In the genomic region with DNA sequence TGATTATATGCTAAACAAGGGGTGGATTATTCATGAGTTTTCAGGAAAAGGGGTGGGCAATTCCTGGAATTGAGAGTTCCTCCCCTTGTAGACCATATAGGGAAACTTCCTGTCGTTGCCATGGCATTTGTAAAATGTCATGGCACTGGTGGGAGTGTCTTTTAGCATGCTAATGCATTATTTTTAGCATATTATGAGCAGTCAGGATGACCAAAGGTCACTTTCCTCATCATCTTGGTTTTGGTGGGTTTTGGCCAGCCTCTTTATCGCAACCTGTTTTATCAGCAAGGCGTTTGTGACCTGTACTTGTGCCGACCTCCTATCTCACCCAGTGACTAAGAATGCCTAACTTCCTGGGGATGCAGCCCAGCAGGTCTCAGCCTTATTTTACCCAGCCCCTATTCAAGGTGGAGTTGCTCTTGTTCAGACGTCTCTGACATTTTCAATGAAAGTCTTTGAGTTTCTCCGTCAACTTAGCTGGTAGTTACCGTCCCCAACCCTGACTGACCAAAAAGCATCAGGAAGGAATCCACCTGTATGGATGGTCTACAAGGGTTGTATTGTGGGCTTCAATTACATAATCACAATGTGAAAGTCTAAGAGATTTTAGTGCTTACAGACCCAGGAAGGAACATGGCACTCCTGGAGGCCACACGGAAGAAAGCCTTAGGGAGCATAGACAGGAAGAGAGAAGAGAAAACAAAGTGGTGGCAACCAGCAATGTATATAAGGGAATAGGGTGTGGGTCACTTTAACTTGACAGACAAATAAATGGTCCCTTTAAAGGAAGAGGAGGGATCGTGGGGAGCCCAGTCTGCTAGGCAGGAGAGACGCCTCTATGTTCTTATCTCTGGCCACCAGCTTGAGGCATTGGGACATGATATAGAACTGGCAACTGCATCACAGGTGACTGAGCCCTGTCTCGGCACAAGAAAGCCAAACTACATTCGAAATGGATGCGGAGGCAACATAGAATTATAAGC, we compare ENCODE assay signal across 1 cellular context.
TF ChIP-seq lines count a peak whose summit lies in the region.

No MANE protein-coding gene starts in this region.

TF ChIP-seq in K562, 482 proteins besides CTCF, POLR2A, EP300 and RAD21 (continued from another document and continues in another):
- TF ChIP-seq ATF4 (CRISPR knock-in tag; IDR thresholded peaks at IDR 0.05) (no peak), ATF6 (CRISPR knock-in tag; IDR thresholded peaks at IDR 0.05) (no peak), OTX1 (CRISPR knock-in tag; IDR thresholded peaks at IDR 0.05) (no peak), KLF1 (tag; IDR thresholded peaks at IDR 0.05) (peak; percentile 93), ZNF133 (CRISPR knock-in tag; IDR thresholded peaks at IDR 0.05) (no peak), ZZZ3 (IDR thresholded peaks at IDR 0.05) (no peak), SP2 (IDR thresholded peaks at IDR 0.05; ENCODE audit: extremely low read depth, low read depth, low read length, poor library complexity, severe bottlenecking) (no peak), KLF16 (IDR thresholded peaks at IDR 0.05) (peak; percentile 89), PTRF (tag; IDR thresholded peaks at IDR 0.05) (no peak), ZNF23 (CRISPR knock-in tag; IDR thresholded peaks at IDR 0.05) (no peak), RBBP5 (IDR thresholded peaks at IDR 0.05; ENCODE audit: borderline replicate concordance, insufficient read depth, low read length, poor library complexity, severe bottlenecking) (no peak), TEAD4 (IDR thresholded peaks at IDR 0.05; ENCODE audit: low read length) (peak; percentile 95), TEAD4 (CRISPR knock-in tag; IDR thresholded peaks at IDR 0.05; ENCODE audit: borderline replicate concordance) (no peak), ERF (CRISPR knock-in tag; IDR thresholded peaks at IDR 0.05) (no peak), HBP1 (CRISPR knock-in tag; IDR thresholded peaks at IDR 0.05) (no peak), ZNF586 (CRISPR knock-in tag; conservative IDR thresholded peaks at IDR 0.05) (no peak), POLR3G (IDR thresholded peaks at IDR 0.05; ENCODE audit: extremely low read depth, insufficient read length, insufficient replicate concordance) (no peak), STAT5A (IDR thresholded peaks at IDR 0.05; ENCODE audit: borderline replicate concordance, low read length) (peak; percentile 98), ZBTB43 (CRISPR knock-in tag; IDR thresholded peaks at IDR 0.05) (no peak), SRSF1 (IDR thresholded peaks at IDR 0.05; ENCODE audit: low read depth, low read length) (no peak), U2AF1 (optimal IDR thresholded peaks at IDR 0.05; ENCODE audit: low read depth, low read length) (no peak), EZH2 (IDR thresholded peaks at IDR 0.05; ENCODE audit: borderline replicate concordance, low read depth, low read length) (no peak), PRMT5 (CRISPR knock-in tag; IDR thresholded peaks at IDR 0.05) (no peak), MBD2 (IDR thresholded peaks at IDR 0.05; ENCODE audit: borderline replicate concordance, low read depth) (peak; percentile 71), HDAC8 (tag; IDR thresholded peaks at IDR 0.05) (peak; percentile 65), ARID1B (IDR thresholded peaks at IDR 0.05) (peak; percentile 98), ZFP1 (CRISPR knock-in tag; IDR thresholded peaks at IDR 0.05) (no peak), ZNF764 (CRISPR knock-in tag; IDR thresholded peaks at IDR 0.05; ENCODE audit: low read depth) (no peak), FOXK1 (CRISPR knock-in tag; IDR thresholded peaks at IDR 0.05; ENCODE audit: borderline replicate concordance) (no peak), ZNF57 (CRISPR knock-in tag; IDR thresholded peaks at IDR 0.05) (no peak), PREB (CRISPR knock-in tag; IDR thresholded peaks at IDR 0.05) (no peak), DMBX1 (CRISPR knock-in tag; IDR thresholded peaks at IDR 0.05; ENCODE audit: borderline replicate concordance) (peak; percentile 79; the same call in 1 of the 2 replicates), RUNX1 (IDR thresholded peaks at IDR 0.05; ENCODE audit: low read depth) (peak; percentile 27; the same call in 1 of the 2 replicates), ZNF408 (CRISPR knock-in tag; IDR thresholded peaks at IDR 0.05; ENCODE audit: low read depth) (no peak), CHD4 (IDR thresholded peaks at IDR 0.05; ENCODE audit: insufficient read depth, insufficient replicate concordance, low read depth, low read length, poor library complexity, severe bottlenecking) (no peak), TFAM (CRISPR knock-in tag; conservative IDR thresholded peaks at IDR 0.05) (no peak)
- TF ChIP-seq, protein P1, sequence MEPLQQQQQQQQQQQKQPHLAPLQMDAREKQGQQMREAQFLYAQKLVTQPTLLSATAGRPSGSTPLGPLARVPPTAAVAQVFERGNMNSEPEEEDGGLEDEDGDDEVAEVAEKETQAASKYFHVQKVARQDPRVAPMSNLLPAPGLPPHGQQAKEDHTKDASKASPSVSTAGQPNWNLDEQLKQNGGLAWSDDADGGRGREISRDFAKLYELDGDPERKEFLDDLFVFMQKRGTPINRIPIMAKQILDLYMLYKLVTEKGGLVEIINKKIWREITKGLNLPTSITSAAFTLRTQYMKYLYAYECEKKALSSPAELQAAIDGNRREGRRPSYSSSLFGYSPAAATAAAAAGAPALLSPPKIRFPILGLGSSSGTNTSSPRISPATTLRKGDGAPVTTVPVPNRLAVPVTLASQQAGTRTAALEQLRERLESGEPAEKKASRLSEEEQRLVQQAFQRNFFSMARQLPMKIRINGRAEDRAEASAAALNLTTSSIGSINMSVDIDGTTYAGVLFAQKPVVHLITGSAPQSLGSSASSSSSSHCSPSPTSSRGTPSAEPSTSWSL (CRISPR knock-in tag; IDR thresholded peaks at IDR 0.05; ENCODE audit: borderline replicate concordance), result no peak
- TF ChIP-seq, protein P2, sequence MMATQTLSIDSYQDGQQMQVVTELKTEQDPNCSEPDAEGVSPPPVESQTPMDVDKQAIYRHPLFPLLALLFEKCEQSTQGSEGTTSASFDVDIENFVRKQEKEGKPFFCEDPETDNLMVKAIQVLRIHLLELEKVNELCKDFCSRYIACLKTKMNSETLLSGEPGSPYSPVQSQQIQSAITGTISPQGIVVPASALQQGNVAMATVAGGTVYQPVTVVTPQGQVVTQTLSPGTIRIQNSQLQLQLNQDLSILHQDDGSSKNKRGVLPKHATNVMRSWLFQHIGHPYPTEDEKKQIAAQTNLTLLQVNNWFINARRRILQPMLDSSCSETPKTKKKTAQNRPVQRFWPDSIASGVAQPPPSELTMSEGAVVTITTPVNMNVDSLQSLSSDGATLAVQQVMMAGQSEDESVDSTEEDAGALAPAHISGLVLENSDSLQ (IDR thresholded peaks at IDR 0.05), result peak; percentile 89
- TF ChIP-seq, protein P3, sequence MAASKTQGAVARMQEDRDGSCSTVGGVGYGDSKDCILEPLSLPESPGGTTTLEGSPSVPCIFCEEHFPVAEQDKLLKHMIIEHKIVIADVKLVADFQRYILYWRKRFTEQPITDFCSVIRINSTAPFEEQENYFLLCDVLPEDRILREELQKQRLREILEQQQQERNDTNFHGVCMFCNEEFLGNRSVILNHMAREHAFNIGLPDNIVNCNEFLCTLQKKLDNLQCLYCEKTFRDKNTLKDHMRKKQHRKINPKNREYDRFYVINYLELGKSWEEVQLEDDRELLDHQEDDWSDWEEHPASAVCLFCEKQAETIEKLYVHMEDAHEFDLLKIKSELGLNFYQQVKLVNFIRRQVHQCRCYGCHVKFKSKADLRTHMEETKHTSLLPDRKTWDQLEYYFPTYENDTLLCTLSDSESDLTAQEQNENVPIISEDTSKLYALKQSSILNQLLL (CRISPR knock-in tag; IDR thresholded peaks at IDR 0.05; ENCODE audit: borderline replicate concordance), result no peak
- TF ChIP-seq, protein P4, sequence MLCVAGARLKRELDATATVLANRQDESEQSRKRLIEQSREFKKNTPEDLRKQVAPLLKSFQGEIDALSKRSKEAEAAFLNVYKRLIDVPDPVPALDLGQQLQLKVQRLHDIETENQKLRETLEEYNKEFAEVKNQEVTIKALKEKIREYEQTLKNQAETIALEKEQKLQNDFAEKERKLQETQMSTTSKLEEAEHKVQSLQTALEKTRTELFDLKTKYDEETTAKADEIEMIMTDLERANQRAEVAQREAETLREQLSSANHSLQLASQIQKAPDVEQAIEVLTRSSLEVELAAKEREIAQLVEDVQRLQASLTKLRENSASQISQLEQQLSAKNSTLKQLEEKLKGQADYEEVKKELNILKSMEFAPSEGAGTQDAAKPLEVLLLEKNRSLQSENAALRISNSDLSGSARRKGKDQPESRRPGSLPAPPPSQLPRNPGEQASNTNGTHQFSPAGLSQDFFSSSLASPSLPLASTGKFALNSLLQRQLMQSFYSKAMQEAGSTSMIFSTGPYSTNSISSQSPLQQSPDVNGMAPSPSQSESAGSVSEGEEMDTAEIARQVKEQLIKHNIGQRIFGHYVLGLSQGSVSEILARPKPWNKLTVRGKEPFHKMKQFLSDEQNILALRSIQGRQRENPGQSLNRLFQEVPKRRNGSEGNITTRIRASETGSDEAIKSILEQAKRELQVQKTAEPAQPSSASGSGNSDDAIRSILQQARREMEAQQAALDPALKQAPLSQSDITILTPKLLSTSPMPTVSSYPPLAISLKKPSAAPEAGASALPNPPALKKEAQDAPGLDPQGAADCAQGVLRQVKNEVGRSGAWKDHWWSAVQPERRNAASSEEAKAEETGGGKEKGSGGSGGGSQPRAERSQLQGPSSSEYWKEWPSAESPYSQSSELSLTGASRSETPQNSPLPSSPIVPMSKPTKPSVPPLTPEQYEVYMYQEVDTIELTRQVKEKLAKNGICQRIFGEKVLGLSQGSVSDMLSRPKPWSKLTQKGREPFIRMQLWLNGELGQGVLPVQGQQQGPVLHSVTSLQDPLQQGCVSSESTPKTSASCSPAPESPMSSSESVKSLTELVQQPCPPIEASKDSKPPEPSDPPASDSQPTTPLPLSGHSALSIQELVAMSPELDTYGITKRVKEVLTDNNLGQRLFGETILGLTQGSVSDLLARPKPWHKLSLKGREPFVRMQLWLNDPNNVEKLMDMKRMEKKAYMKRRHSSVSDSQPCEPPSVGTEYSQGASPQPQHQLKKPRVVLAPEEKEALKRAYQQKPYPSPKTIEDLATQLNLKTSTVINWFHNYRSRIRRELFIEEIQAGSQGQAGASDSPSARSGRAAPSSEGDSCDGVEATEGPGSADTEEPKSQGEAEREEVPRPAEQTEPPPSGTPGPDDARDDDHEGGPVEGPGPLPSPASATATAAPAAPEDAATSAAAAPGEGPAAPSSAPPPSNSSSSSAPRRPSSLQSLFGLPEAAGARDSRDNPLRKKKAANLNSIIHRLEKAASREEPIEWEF (CRISPR knock-in tag; IDR thresholded peaks at IDR 0.05), result no peak; the same call in 1 of the 2 replicates
- TF ChIP-seq, protein P5, sequence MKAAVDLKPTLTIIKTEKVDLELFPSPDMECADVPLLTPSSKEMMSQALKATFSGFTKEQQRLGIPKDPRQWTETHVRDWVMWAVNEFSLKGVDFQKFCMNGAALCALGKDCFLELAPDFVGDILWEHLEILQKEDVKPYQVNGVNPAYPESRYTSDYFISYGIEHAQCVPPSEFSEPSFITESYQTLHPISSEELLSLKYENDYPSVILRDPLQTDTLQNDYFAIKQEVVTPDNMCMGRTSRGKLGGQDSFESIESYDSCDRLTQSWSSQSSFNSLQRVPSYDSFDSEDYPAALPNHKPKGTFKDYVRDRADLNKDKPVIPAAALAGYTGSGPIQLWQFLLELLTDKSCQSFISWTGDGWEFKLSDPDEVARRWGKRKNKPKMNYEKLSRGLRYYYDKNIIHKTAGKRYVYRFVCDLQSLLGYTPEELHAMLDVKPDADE (conservative IDR thresholded peaks at IDR 0.05; ENCODE audit: control insufficient read depth, low read depth, low read length), result no peak
